In genomic region chr3:102896851-102897621, GRCh38 we compare ENCODE assay signal across 18 cellular contexts.
"Had no signal": no experiment of that assay in that cellular context is flagged by ENCODE, and none has a peak within 500 bp of the region (broad histone marks: within the 10 kb centered on the region; RNA-seq: fewer than 3 reads in every experiment).

No MANE protein-coding gene starts in this region.

- H3K9me3 Mint-ChIP-seq: memory B cell, naive B cell, type B pancreatic cell had no signal

- H3K36me3 ChIP-seq: left ventricle myocardium inferior, lower lobe of right lung, ovary, right lobe of liver, thyroid gland had no signal

- H3K4me1 ChIP-seq: lower lobe of right lung, right lobe of liver, thyroid gland had no signal

- FAIRE-seq: kidney, urothelium cell line had no signal

- H3K27me3 ChIP-seq: dorsolateral prefrontal cortex, ovary, right lobe of liver, thyroid gland had no signal

- H3K4me3 Mint-ChIP-seq: central memory CD8-positive, alpha-beta T cell; immature natural killer cell; memory B cell; naive B cell; type B pancreatic cell had no signal

- H3K9me3 ChIP-seq: left ventricle myocardium inferior, lower lobe of right lung, ovary, right lobe of liver, thyroid gland had no signal

- H3K27ac Mint-ChIP-seq: immature natural killer cell, memory B cell, naive B cell, type B pancreatic cell had no signal

- ATAC-seq: left cardiac atrium, lower lobe of right lung, right lobe of liver had no signal

- H3K36me3 Mint-ChIP-seq: immature natural killer cell, memory B cell, naive B cell, type B pancreatic cell had no signal

- H3K27ac ChIP-seq: dorsolateral prefrontal cortex, left ventricle myocardium inferior, lower lobe of right lung, ovary, right lobe of liver, thyroid gland had no signal

- H3K27me3 Mint-ChIP-seq: central memory CD8-positive, alpha-beta T cell; memory B cell; naive B cell; type B pancreatic cell had no signal

- H3K4me1 Mint-ChIP-seq: central memory CD8-positive, alpha-beta T cell; immature natural killer cell; memory B cell; naive B cell had no signal

- H3K4me3 ChIP-seq: dorsolateral prefrontal cortex, left ventricle myocardium inferior, lower lobe of right lung, ovary, right lobe of liver, thyroid gland had no signal

- DNase-seq: cortex of kidney; dorsolateral prefrontal cortex; effector CD8-positive, alpha-beta T cell; immature natural killer cell; kidney; left cardiac atrium; left ventricle myocardium inferior; lower lobe of right lung; naive B cell; nucleus accumbens; ovary; right lobe of liver; stimulated activated naive CD4-positive, alpha-beta T cell treated with Interleukin-2 at 50 U/mL for 16 hours; thyroid gland had no signal
